In the genomic region with DNA sequence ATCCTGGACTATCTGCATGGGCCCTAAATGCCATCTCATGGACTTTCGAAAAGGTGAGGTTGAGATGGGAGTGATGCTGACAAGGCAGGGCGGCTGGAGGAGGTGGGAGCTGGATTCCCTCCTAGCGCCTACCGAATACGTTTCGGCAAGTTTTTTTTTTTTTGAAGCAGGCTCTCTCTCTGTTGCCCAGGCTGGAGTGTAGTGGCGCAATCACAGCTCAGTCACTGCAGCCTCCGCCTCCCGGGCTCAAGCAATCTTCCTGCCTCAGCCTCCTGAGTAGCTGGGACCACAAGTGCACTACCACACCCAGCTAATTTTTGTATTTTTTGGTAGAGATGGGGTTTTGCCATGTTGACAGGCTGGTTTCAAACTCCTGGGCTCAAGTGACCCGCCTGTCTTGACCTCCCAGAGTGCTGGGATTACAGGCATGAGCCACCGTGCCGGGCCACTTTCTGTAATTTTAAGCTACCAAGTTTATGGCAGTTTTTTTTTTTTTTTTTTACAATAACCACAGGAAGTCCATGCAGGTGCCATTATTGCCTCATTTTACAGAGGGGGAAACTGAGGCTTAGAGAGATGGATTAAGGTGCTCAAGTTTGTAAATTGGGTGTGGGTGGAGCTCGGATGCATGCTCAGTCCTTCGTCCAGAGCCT, we compare ENCODE assay signal across 1 cellular context.
TF ChIP-seq lines count a peak whose summit lies in the region.

No MANE protein-coding gene starts in this region.

TF ChIP-seq in HepG2, 621 proteins besides CTCF, POLR2A, EP300 and RAD21 (continued from another document):
- TF ChIP-seq SETDB1 (CRISPR knock-in tag; IDR thresholded peaks at IDR 0.05; ENCODE audit: borderline replicate concordance) (no peak), ATAD3A (CRISPR knock-in tag; IDR thresholded peaks at IDR 0.05) (no peak), ZNF770 (CRISPR knock-in tag; IDR thresholded peaks at IDR 0.05) (peak; percentile 72), ONECUT2 (CRISPR knock-in tag; IDR thresholded peaks at IDR 0.05) (no peak), ZNF235 (CRISPR knock-in tag; IDR thresholded peaks at IDR 0.05; ENCODE audit: borderline replicate concordance) (no peak), ZNF672 (CRISPR knock-in tag; IDR thresholded peaks at IDR 0.05) (no peak), MAFK (conservative IDR thresholded peaks at IDR 0.05 in 1 of 2, IDR thresholded peaks at IDR 0.05 in 1 of 2; ENCODE audit: low read length in 2 of 2) (no peak), JDP2 (CRISPR knock-in tag; IDR thresholded peaks at IDR 0.05; ENCODE audit: borderline replicate concordance) (no peak), ZNF225 (CRISPR knock-in tag; IDR thresholded peaks at IDR 0.05) (no peak), ZFP37 (CRISPR knock-in tag; IDR thresholded peaks at IDR 0.05; ENCODE audit: borderline replicate concordance) (no peak), MTA3 (CRISPR knock-in tag; IDR thresholded peaks at IDR 0.05) (no peak), CEBPG (CRISPR knock-in tag; IDR thresholded peaks at IDR 0.05) (peak; percentile 52; the same call in 1 of the 2 replicates), RAD51 (IDR thresholded peaks at IDR 0.05; ENCODE audit: borderline replicate concordance) (no peak), SMYD3 (CRISPR knock-in tag; IDR thresholded peaks at IDR 0.05) (no peak), CEBPB (IDR thresholded peaks at IDR 0.05; ENCODE audit: borderline replicate concordance, low read depth, low read length) (peak; percentile 68; the same call in 1 of the 2 replicates), THAP8 (CRISPR knock-in tag; IDR thresholded peaks at IDR 0.05; ENCODE audit: borderline replicate concordance) (no peak), ZNF260 (CRISPR knock-in tag; IDR thresholded peaks at IDR 0.05; ENCODE audit: borderline replicate concordance, low read depth) (no peak)
- TF ChIP-seq, protein P1, sequence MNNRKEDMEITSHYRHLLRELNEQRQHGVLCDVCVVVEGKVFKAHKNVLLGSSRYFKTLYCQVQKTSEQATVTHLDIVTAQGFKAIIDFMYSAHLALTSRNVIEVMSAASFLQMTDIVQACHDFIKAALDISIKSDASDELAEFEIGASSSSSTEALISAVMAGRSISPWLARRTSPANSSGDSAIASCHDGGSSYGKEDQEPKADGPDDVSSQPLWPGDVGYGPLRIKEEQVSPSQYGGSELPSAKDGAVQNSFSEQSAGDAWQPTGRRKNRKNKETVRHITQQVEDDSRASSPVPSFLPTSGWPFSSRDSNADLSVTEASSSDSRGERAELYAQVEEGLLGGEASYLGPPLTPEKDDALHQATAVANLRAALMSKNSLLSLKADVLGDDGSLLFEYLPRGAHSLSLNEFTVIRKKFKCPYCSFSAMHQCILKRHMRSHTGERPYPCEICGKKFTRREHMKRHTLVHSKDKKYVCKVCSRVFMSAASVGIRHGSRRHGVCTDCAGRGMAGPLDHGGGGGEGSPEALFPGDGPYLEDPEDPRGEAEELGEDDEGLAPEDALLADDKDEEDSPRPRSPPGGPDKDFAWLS (CRISPR knock-in tag; IDR thresholded peaks at IDR 0.05; ENCODE audit: borderline replicate concordance) = no peak
- TF ChIP-seq, protein P2, sequence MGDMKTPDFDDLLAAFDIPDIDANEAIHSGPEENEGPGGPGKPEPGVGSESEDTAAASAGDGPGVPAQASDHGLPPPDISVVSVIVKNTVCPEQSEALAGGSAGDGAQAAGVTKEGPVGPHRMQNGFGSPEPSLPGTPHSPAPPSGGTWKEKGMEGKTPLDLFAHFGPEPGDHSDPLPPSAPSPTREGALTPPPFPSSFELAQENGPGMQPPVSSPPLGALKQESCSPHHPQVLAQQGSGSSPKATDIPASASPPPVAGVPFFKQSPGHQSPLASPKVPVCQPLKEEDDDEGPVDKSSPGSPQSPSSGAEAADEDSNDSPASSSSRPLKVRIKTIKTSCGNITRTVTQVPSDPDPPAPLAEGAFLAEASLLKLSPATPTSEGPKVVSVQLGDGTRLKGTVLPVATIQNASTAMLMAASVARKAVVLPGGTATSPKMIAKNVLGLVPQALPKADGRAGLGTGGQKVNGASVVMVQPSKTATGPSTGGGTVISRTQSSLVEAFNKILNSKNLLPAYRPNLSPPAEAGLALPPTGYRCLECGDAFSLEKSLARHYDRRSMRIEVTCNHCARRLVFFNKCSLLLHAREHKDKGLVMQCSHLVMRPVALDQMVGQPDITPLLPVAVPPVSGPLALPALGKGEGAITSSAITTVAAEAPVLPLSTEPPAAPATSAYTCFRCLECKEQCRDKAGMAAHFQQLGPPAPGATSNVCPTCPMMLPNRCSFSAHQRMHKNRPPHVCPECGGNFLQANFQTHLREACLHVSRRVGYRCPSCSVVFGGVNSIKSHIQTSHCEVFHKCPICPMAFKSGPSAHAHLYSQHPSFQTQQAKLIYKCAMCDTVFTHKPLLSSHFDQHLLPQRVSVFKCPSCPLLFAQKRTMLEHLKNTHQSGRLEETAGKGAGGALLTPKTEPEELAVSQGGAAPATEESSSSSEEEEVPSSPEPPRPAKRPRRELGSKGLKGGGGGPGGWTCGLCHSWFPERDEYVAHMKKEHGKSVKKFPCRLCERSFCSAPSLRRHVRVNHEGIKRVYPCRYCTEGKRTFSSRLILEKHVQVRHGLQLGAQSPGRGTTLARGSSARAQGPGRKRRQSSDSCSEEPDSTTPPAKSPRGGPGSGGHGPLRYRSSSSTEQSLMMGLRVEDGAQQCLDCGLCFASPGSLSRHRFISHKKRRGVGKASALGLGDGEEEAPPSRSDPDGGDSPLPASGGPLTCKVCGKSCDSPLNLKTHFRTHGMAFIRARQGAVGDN (CRISPR knock-in tag; IDR thresholded peaks at IDR 0.05) = 0 out of 2 replicates have a peak, but pooled peaks have one; percentile 15
- TF ChIP-seq, protein P3, sequence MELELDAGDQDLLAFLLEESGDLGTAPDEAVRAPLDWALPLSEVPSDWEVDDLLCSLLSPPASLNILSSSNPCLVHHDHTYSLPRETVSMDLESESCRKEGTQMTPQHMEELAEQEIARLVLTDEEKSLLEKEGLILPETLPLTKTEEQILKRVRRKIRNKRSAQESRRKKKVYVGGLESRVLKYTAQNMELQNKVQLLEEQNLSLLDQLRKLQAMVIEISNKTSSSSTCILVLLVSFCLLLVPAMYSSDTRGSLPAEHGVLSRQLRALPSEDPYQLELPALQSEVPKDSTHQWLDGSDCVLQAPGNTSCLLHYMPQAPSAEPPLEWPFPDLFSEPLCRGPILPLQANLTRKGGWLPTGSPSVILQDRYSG (CRISPR knock-in tag; IDR thresholded peaks at IDR 0.05) = no peak
- TF ChIP-seq, protein P4, sequence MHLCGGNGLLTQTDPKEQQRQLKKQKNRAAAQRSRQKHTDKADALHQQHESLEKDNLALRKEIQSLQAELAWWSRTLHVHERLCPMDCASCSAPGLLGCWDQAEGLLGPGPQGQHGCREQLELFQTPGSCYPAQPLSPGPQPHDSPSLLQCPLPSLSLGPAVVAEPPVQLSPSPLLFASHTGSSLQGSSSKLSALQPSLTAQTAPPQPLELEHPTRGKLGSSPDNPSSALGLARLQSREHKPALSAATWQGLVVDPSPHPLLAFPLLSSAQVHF (CRISPR knock-in tag; IDR thresholded peaks at IDR 0.05) = no peak
- TF ChIP-seq, protein P5, sequence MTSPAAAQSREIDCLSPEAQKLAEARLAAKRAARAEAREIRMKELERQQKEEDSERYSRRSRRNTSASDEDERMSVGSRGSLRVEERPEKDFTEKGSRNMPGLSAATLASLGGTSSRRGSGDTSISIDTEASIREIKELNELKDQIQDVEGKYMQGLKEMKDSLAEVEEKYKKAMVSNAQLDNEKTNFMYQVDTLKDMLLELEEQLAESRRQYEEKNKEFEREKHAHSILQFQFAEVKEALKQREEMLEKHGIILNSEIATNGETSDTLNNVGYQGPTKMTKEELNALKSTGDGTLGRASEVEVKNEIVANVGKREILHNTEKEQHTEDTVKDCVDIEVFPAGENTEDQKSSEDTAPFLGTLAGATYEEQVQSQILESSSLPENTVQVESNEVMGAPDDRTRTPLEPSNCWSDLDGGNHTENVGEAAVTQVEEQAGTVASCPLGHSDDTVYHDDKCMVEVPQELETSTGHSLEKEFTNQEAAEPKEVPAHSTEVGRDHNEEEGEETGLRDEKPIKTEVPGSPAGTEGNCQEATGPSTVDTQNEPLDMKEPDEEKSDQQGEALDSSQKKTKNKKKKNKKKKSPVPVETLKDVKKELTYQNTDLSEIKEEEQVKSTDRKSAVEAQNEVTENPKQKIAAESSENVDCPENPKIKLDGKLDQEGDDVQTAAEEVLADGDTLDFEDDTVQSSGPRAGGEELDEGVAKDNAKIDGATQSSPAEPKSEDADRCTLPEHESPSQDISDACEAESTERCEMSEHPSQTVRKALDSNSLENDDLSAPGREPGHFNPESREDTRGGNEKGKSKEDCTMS (CRISPR knock-in tag; conservative IDR thresholded peaks at IDR 0.05) = no peak
